Comparison of ENCODE assay signal across 8 cellular contexts in the genomic region with DNA sequence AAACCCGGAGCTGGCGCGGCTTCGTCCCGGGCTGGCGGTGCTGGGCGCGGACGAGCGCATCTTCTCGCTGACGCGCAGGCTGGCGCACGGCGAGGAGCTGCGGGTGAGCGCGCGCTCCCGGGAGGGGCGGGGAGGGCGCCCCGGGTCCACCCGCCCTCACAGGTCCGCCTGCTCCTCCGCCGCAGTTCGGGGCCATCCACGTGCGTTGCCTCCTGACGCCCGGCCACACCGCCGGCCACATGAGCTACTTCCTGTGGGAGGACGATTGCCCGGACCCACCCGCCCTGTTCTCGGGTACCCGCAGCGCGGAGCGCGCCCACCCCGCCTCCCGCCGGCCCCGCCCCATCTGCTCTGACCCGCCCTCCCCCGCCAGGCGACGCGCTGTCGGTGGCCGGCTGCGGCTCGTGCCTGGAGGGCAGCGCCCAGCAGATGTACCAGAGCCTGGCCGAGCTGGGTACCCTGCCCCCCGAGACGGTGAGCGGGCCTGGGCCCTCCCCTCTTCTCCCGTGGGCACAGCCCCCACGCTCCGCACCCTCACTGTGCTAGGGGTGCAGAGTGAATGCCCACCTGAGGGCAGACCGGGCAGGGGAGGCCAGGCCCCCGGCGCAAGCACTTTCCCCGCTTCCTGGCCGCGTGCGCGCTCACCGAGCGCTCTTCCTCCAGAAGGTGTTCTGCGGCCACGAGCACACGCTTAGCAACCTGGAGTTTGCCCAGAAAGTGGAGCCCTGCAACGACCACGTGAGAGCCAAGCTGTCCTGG. TPM values are rescaled to one million over a fixed set of nuclear protein-coding genes. Genes with fewer than 3 reads are reported as not detected.
DNase-seq lines count a peak whose midpoint lies in the region; ATAC-seq and TF ChIP-seq lines count a peak whose summit lies in the region.

No MANE protein-coding gene starts in this region.

- H3K9me3 ChIP-seq in T-helper 17 cell (ENCODE audit: control insufficient read depth, low read length, poor library complexity, severe bottlenecking) = no peaks in the 10 kb centered on the region
- H3K9me3 ChIP-seq in body of pancreas = no peaks in the 10 kb centered on the region
- H3K9me3 ChIP-seq in iPS-18a (ENCODE audit: control insufficient read depth, low read depth, low read length) = no peaks in the 10 kb centered on the region
- H3K9me3 ChIP-seq in smooth muscle cell (replicated peaks; ENCODE audit: low read depth) = no peaks in the 10 kb centered on the region

- TF ChIP-seq CTCF in body of pancreas (IDR thresholded peaks at IDR 0.05) (no peak), smooth muscle cell (IDR thresholded peaks at IDR 0.05; ENCODE audit: borderline replicate concordance, insufficient read depth, poor library complexity, severe bottlenecking) (no peak)

- H3F3A ChIP-seq in smooth muscle cell (ENCODE audit: low read depth) = peaks cover 4% of the 10 kb centered on the region

- intact Hi-C loops in body of pancreas (cut with DNase I) = no loop called here

- H3K36me3 Mint-ChIP-seq in T-helper 17 cell (ENCODE audit: low read depth) = no peaks in the 10 kb centered on the region

- H3K4me3 ChIP-seq in body of pancreas = no peak overlapping the region
- H3K4me3 ChIP-seq in iPS-18a (ENCODE audit: low read length) = peak overlapping the region; percentile 33
- peak overlapping the region; percentile 69 for H3K4me3 ChIP-seq in smooth muscle cell

- peak; percentile 41 for DNase-seq in activated T-cell treated with anti-CD3 and anti-CD28 coated beads for 1 hour (ENCODE audit: low read depth)
- DNase-seq in activated T-cell treated with anti-CD3 and anti-CD28 coated beads for 4 hours = no peak
- DNase-seq in HuH-7.5 (ENCODE audit: low spot score) = peak; percentile 81
- peak; percentile 55 to 62 (median 59) for DNase-seq in T-helper 17 cell
- DNase-seq in body of pancreas = peak in 3 of 4 donors; percentile 53 to 66 (median 57)
- peak; percentile 34 for DNase-seq in smooth muscle cell (lab: John Stamatoyannopoulos, UW; ENCODE audit: unreplicated experiment)

- H2AFZ ChIP-seq in smooth muscle cell (ENCODE audit: low read depth) = no peak overlapping the region

- no peaks in the 10 kb centered on the region for H3K27me3 Mint-ChIP-seq in T-helper 17 cell

- H3K9ac ChIP-seq in iPS-18a (ENCODE audit: low read length) = peak overlapping the region; percentile 32
- peak overlapping the region; percentile 35 for H3K9ac ChIP-seq in smooth muscle cell (ENCODE audit: low read depth)

- H3K4me1 Mint-ChIP-seq in T-helper 17 cell = no peaks in the 10 kb centered on the region

- H3K4me1 ChIP-seq in body of pancreas (peaks cover 31% of the 10 kb centered on the region), iPS-18a (ENCODE audit: control insufficient read depth, low read depth, low read length) (no peaks in the 10 kb centered on the region), smooth muscle cell (ENCODE audit: low read depth) (peaks cover 10% of the 10 kb centered on the region)

- H3K79me2 ChIP-seq in smooth muscle cell (ENCODE audit: low read depth) = no peaks in the 10 kb centered on the region

- H3K27me3 ChIP-seq in body of pancreas (peaks cover 0 to 7% of the 10 kb centered on the region in 2 donors), iPS-18a (ENCODE audit: control insufficient read depth, insufficient read depth, low read length) (peaks cover 18% of the 10 kb centered on the region), smooth muscle cell (ENCODE audit: low read depth) (no peaks in the 10 kb centered on the region)

- no peaks in the 10 kb centered on the region for H4K20me1 ChIP-seq in smooth muscle cell (ENCODE audit: low read depth)

- peak overlapping the region; percentile 57 for H3K4me3 Mint-ChIP-seq in T-helper 17 cell

- no peak for TF ChIP-seq POLR2A in body of pancreas (IDR thresholded peaks at IDR 0.05)

- H3K27ac ChIP-seq in body of pancreas (no peak overlapping the region), iPS-18a (ENCODE audit: low read length) (no peak overlapping the region), smooth muscle cell (ENCODE audit: low read depth) (no peak overlapping the region)

- H3K36me3 ChIP-seq in body of pancreas (replicated peaks in 1 of 2; ENCODE audit: insufficient read depth in 1 of 2, low read depth in 2 of 2) = peaks cover 0 to 5% of the 10 kb centered on the region in 2 donors
- H3K36me3 ChIP-seq in iPS-18a (ENCODE audit: control insufficient read depth, low read depth, low read length) = no peaks in the 10 kb centered on the region
- no peaks in the 10 kb centered on the region for H3K36me3 ChIP-seq in smooth muscle cell (ENCODE audit: low read depth)

- H3K4me2 ChIP-seq in smooth muscle cell = peak overlapping the region; percentile 99

- no peak overlapping the region for H3K27ac Mint-ChIP-seq in T-helper 17 cell

- WGBS in body of pancreas, 2 donors = 2 to 3% methylated on average over 13 to 50 of the region's 80 CpGs
- 5% methylated on average over 10 of the region's 80 CpGs for WGBS in smooth muscle cell (ENCODE audit: low lambda C conversion rate)

- ATAC-seq in T-helper 17 cell (peak; percentile 83), body of pancreas (peak; percentile 33), GM21576 (IDR thresholded peaks at IDR 0.05; ENCODE audit: unreplicated experiment) (no peak)

RNA-seq across cellular contexts. Expression of a gene that starts 1.4 kb away (rescaled TPM):
- total RNA-seq in T-helper 17 cell (10 to 100 TPM in 1 of 2 donors, 1 to 10 TPM in 1; 9.8 to 12.5 TPM), body of pancreas (1 to 10 TPM in 1 of 2 donors, not detected in 1; 2.6 TPM), smooth muscle cell (3.2 and 15.4 TPM in 2 replicates)
- 23.1 and 24.6 TPM in 2 replicates for polyA plus RNA-seq in smooth muscle cell

RNA-seq across cellular contexts. Expression of a gene that starts 2.1 kb away (rescaled TPM):
- 1 to 10 TPM; 3.4 to 3.7 TPM for total RNA-seq in T-helper 17 cell
- total RNA-seq in body of pancreas = not detected
- total RNA-seq in smooth muscle cell = 2.8 TPM in 1 of 2 replicates, not detected in the other
- 3.4 and 4.7 TPM in 2 replicates for polyA plus RNA-seq in smooth muscle cell

RNA-seq across cellular contexts. Expression of a gene that starts 7.4 kb away (rescaled TPM):
- total RNA-seq in T-helper 17 cell (10 to 100 TPM; 10.3 to 11.8 TPM), body of pancreas (100 to 1,000 TPM in 1 of 2 donors, 10 to 100 TPM in 1; 71.6 to 189 TPM), smooth muscle cell (11.9 and 15.6 TPM in 2 replicates)
- polyA plus RNA-seq in smooth muscle cell = 39.8 and 40.9 TPM in 2 replicates

RNA-seq across cellular contexts. Expression of a gene that starts 12.5 kb away (rescaled TPM):
- 10 to 100 TPM; 33.7 to 33.8 TPM for total RNA-seq in T-helper 17 cell
- total RNA-seq in body of pancreas = 10 to 100 TPM; 25.4 to 26.4 TPM
- 19.7 and 33.5 TPM in 2 replicates for total RNA-seq in smooth muscle cell
- 35.6 and 39.6 TPM in 2 replicates for polyA plus RNA-seq in smooth muscle cell

RNA-seq across cellular contexts. Expression of a gene that starts 13.4 kb away (rescaled TPM):
- 1 to 10 TPM; 3.8 to 4.3 TPM for total RNA-seq in T-helper 17 cell
- total RNA-seq in body of pancreas = 10 to 100 TPM; 36.6 to 71.9 TPM
- total RNA-seq in smooth muscle cell = 30.6 and 39.6 TPM in 2 replicates
- 170 and 193 TPM in 2 replicates for polyA plus RNA-seq in smooth muscle cell

Comparison
In these comparisons a context has a peak if more than half of its experiments do, and no peak if none do; other contexts are left out.
1. H3K4me3 ChIP-seq: peak in iPS-18a (single experiment) and smooth muscle cell (single experiment); none in body of pancreas (0 of 2).